22 cellular contexts compared by ENCODE assay signal in the genomic region with DNA sequence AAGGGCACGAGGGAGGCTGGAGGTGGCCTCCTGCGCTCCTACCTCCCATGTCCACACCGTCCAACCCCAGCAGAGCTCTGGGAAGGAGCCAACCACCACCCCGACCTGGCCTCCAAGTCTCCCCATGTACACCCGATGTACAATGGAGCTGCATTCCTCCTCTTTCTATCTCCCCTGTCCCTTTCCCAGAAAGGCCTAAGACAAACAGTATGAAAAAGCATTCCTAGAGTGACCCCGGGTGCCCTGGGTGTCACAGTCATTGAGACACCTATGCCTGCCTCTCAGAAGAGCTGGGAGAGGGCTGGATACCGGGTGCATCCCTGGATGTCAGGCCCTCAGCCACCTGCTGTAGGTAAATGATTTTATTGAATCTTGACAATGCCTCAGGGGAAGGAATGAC.
"Had no signal": no experiment of that assay in that cellular context is flagged by ENCODE, and none has a peak within 500 bp of the region (broad histone marks: within the 10 kb centered on the region; RNA-seq: fewer than 3 reads in every experiment).

No MANE protein-coding gene starts in this region.

- H3K27ac ChIP-seq: left ventricle myocardium inferior, pancreas, prostate gland, skin epidermis, suprapubic skin, thoracic aorta, tibial artery, uterus had no signal

- DNase-seq: head of caudate nucleus; hippocampal formation; left ventricle myocardium inferior; naive thymus-derived CD8-positive, alpha-beta T cell; nephron progenitor cell; pancreas; posterior cingulate gyrus; retina; right cardiac atrium; stimulated activated CD4-positive, alpha-beta T cell treated with anti-CD3 and anti-CD28 coated beads, Interleukin-4, amount 100 ng/mL, for 24 hours; stimulated activated naive CD4-positive, alpha-beta T cell; tibial artery; trophoblast cell; uterus had no signal

- H3K27ac Mint-ChIP-seq: memory B cell; naive thymus-derived CD8-positive, alpha-beta T cell; nephron progenitor cell; stimulated activated effector memory CD8-positive, alpha-beta T cell treated with anti-CD3 and anti-CD28 coated beads, Interleukin-12 subunit alpha, Interleukin-12 subunit beta, amount 100 ng/mL, for 72 hours; stimulated activated naive CD8-positive, alpha-beta T cell treated with anti-CD3 and anti-CD28 coated beads, Interleukin-15, Interleukin-2, amounts not matched to agents 100 ng/mL and 50 ng/mL, for 24 hours had no signal

- H3K4me1 Mint-ChIP-seq: memory B cell; naive thymus-derived CD8-positive, alpha-beta T cell; stimulated activated effector memory CD8-positive, alpha-beta T cell treated with anti-CD3 and anti-CD28 coated beads, Interleukin-12 subunit alpha, Interleukin-12 subunit beta, amount 100 ng/mL, for 72 hours had no signal

- H3K27me3 Mint-ChIP-seq: memory B cell; stimulated activated naive CD8-positive, alpha-beta T cell treated with anti-CD3 and anti-CD28 coated beads, Interleukin-15, Interleukin-2, amounts not matched to agents 100 ng/mL and 50 ng/mL, for 24 hours had no signal

- H3K9me3 Mint-ChIP-seq: memory B cell; naive thymus-derived CD8-positive, alpha-beta T cell; nephron progenitor cell; stimulated activated effector memory CD8-positive, alpha-beta T cell treated with anti-CD3 and anti-CD28 coated beads, Interleukin-12 subunit alpha, Interleukin-12 subunit beta, amount 100 ng/mL, for 72 hours; stimulated activated naive CD8-positive, alpha-beta T cell treated with anti-CD3 and anti-CD28 coated beads, Interleukin-15, Interleukin-2, amounts not matched to agents 100 ng/mL and 50 ng/mL, for 24 hours had no signal

- H3K9me3 ChIP-seq: left ventricle myocardium inferior, pancreas, prostate gland, suprapubic skin, thoracic aorta, tibial artery, uterus had no signal

- H3K4me1 ChIP-seq: left ventricle myocardium inferior, pancreas, prostate gland, suprapubic skin, tibial artery, uterus had no signal

- H3K4me3 ChIP-seq: left ventricle myocardium inferior, pancreas, prostate gland, skin epidermis, suprapubic skin, thoracic aorta, tibial artery, uterus had no signal

- ATAC-seq: naive thymus-derived CD8-positive, alpha-beta T cell; pancreas; right cardiac atrium; sciatic nerve; stimulated activated effector memory CD8-positive, alpha-beta T cell treated with anti-CD3 and anti-CD28 coated beads, Interleukin-12 subunit alpha, Interleukin-12 subunit beta, amount 100 ng/mL, for 72 hours had no signal

- H3K4me3 Mint-ChIP-seq: memory B cell; naive thymus-derived CD8-positive, alpha-beta T cell; nephron progenitor cell; stimulated activated effector memory CD8-positive, alpha-beta T cell treated with anti-CD3 and anti-CD28 coated beads, Interleukin-12 subunit alpha, Interleukin-12 subunit beta, amount 100 ng/mL, for 72 hours; stimulated activated naive CD8-positive, alpha-beta T cell treated with anti-CD3 and anti-CD28 coated beads, Interleukin-15, Interleukin-2, amounts not matched to agents 100 ng/mL and 50 ng/mL, for 24 hours had no signal

- H3K27me3 ChIP-seq: pancreas, suprapubic skin, uterus had no signal

- H3K36me3 Mint-ChIP-seq: memory B cell; naive thymus-derived CD8-positive, alpha-beta T cell; stimulated activated effector memory CD8-positive, alpha-beta T cell treated with anti-CD3 and anti-CD28 coated beads, Interleukin-12 subunit alpha, Interleukin-12 subunit beta, amount 100 ng/mL, for 72 hours had no signal

- H3K36me3 ChIP-seq: left ventricle myocardium inferior, pancreas, prostate gland, suprapubic skin, thoracic aorta, tibial artery, uterus had no signal
